ENCODE assay signal across 8 cellular contexts in the genomic region with DNA sequence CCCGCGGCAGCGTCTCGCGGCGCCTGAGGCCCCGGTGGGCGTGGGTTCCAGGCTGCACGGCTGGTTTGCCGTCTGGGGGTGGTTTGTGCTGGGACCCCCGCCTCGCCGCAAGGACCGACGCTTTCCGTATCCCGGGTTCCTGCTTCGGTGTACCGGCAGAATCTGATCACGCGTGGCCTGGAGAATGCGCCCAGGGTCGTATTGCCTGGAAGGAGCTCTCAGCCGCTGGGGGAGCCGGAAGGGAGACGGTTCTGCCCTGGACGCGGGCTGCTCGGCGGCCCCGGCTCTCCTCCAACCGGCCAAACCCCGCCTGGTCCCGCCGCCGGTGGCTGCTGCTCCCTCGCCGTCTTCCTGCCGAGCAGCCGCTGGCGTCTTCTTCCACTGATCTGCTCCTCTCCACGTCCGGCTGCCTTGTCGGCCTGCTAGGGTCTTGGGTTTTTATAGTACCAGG. TPM values are rescaled to one million over a fixed set of nuclear protein-coding genes. Genes with fewer than 3 reads are reported as not detected.
DNase-seq lines count a peak whose midpoint lies in the region; ATAC-seq lines count a peak whose summit lies in the region.

No MANE protein-coding gene starts in this region.

- H3K4me3 ChIP-seq in subcutaneous abdominal adipose tissue (ENCODE audit: low read depth in 1 of 5, low read length in 5 of 5): peak overlapping the region; percentile 48 to 64 (median 59)

- H3K27ac ChIP-seq in subcutaneous abdominal adipose tissue (ENCODE audit: low read depth, low read length): no peak overlapping the region

- H3K9ac ChIP-seq in subcutaneous abdominal adipose tissue (ENCODE audit: low read length in 5 of 5): peak overlapping the region in 3 of 5 donors; percentile 55 to 64 (median 57)

- H3K4me1 ChIP-seq in subcutaneous abdominal adipose tissue (ENCODE audit: control insufficient read depth in 5 of 5, insufficient read depth in 5 of 5, low read length in 5 of 5): peaks cover 0 to 25% (median 20%) of the 10 kb centered on the region in 5 donors

- peak overlapping the region; percentile 5 for H3K4me3 Mint-ChIP-seq in activated naive CD8-positive, alpha-beta T cell treated with anti-CD3 and anti-CD28 coated beads, Interleukin-2, amount 50 U/mL, for 24 hours
- peak overlapping the region; percentile 56 to 79 (median 74) for H3K4me3 Mint-ChIP-seq in immature natural killer cell

- DNase-seq in NCI-H2196 (lab: John Stamatoyannopoulos, UW; ENCODE audit: unreplicated experiment) (peak; percentile 2), NCI-H2196 treated with DMSO at 0.1 percent for 48 hours (lab: John Stamatoyannopoulos, UW; ENCODE audit: unreplicated experiment) (no peak), immature natural killer cell (no peak)
- no peak for DNase-seq in activated naive CD8-positive, alpha-beta T cell treated with anti-CD3 and anti-CD28 coated beads, Interleukin-2, amount 50 U/mL, for 24 hours

- peak; percentile 31 for ATAC-seq in activated naive CD8-positive, alpha-beta T cell treated with anti-CD3 and anti-CD28 coated beads, Interleukin-2, amount 50 U/mL, for 24 hours
- ATAC-seq in GM21717 (IDR thresholded peaks at IDR 0.05; ENCODE audit: unreplicated experiment) (no peak), HG03460 (IDR thresholded peaks at IDR 0.05; ENCODE audit: unreplicated experiment) (no peak), GM21447 (IDR thresholded peaks at IDR 0.05; ENCODE audit: unreplicated experiment) (no peak)

- H3K9me3 Mint-ChIP-seq in activated naive CD8-positive, alpha-beta T cell treated with anti-CD3 and anti-CD28 coated beads, Interleukin-2, amount 50 U/mL, for 24 hours: no peaks in the 10 kb centered on the region
- H3K9me3 Mint-ChIP-seq in immature natural killer cell: peaks cover 0 to 3% (median 0%) of the 10 kb centered on the region in 6 donors

- H3K4me1 Mint-ChIP-seq in activated naive CD8-positive, alpha-beta T cell treated with anti-CD3 and anti-CD28 coated beads, Interleukin-2, amount 50 U/mL, for 24 hours: peaks cover 17% of the 10 kb centered on the region
- H3K4me1 Mint-ChIP-seq in immature natural killer cell: peaks cover 16% of the 10 kb centered on the region in 2 donors

- H3K36me3 ChIP-seq in subcutaneous abdominal adipose tissue (ENCODE audit: control insufficient read depth in 5 of 5, insufficient read depth in 5 of 5, low read length in 5 of 5): no peaks in the 10 kb centered on the region

- H3K36me3 Mint-ChIP-seq in activated naive CD8-positive, alpha-beta T cell treated with anti-CD3 and anti-CD28 coated beads, Interleukin-2, amount 50 U/mL, for 24 hours (ENCODE audit: low read depth): peaks cover 2% of the 10 kb centered on the region
- no peaks in the 10 kb centered on the region for H3K36me3 Mint-ChIP-seq in immature natural killer cell

- H3K27ac Mint-ChIP-seq in activated naive CD8-positive, alpha-beta T cell treated with anti-CD3 and anti-CD28 coated beads, Interleukin-2, amount 50 U/mL, for 24 hours: no peak overlapping the region
- peak overlapping the region in 4 of 6 donors; percentile 3 to 78 (median 75) for H3K27ac Mint-ChIP-seq in immature natural killer cell

- peaks cover 24% of the 10 kb centered on the region for H3K27me3 Mint-ChIP-seq in activated naive CD8-positive, alpha-beta T cell treated with anti-CD3 and anti-CD28 coated beads, Interleukin-2, amount 50 U/mL, for 24 hours
- H3K27me3 Mint-ChIP-seq in immature natural killer cell (ENCODE audit: low read depth in 3 of 3): peaks cover 16 to 21% (median 20%) of the 10 kb centered on the region in 3 donors

- no peaks in the 10 kb centered on the region for H3K9me3 ChIP-seq in subcutaneous abdominal adipose tissue (ENCODE audit: control insufficient read depth in 5 of 5, low read length in 5 of 5)

- peaks cover 3 to 12% (median 9%) of the 10 kb centered on the region in 5 donors for H3K27me3 ChIP-seq in subcutaneous abdominal adipose tissue (ENCODE audit: control insufficient read depth in 5 of 5, insufficient read depth in 4 of 5, low read length in 5 of 5)

RNA-seq across cellular contexts. Expression of gene ZNF778, which starts 39.8 kb away (rescaled TPM):
- 1 to 10 TPM; 4.0 to 5.0 (median 5.0) TPM for polyA plus RNA-seq in immature natural killer cell

RNA-seq across cellular contexts. Expression of gene SLC22A31, which starts 57.0 kb away (rescaled TPM):
- not detected for polyA plus RNA-seq in immature natural killer cell
